ENCODE assay signal across 7 cellular contexts in the genomic region with DNA sequence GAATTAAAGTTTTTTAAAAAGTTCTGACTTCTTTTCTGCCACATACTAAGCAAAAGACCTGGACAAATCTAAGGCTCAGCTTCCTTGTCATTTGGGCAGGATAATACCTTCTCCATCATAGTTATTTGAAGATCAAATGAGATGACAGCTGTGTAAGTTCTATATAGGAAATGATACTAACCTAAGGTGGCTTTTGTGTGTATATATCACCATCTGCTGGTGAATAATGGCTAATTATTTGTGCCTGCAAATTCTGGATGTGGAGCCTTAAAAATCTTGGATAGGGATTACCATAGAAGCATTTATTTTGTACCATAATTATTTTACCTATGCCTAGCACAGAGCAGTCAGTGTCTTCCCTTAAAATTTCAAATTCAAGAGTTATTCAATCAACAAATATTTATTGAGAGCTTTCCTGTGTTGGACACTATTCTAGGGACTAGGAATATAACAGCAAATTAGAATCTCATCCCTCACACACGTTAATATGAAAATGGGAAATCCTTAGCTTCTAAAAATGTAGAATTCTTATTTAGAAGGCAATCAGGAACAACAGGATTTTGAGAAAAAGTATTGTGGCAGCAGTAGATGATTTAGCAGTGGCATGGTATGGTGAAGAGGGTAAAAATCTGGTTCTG.
DNase-seq lines count a peak whose midpoint lies in the region; ATAC-seq, FAIRE-seq and TF ChIP-seq lines count a peak whose summit lies in the region.

No MANE protein-coding gene starts in this region.

- ATAC-seq in HG03457 (IDR thresholded peaks at IDR 0.05; ENCODE audit: unreplicated experiment), result no peak

- no peaks in the 10 kb centered on the region for H3K36me3 Mint-ChIP-seq in osteocyte (ENCODE audit: unreplicated experiment)

- no peak overlapping the region for H3K4me3 Mint-ChIP-seq in osteocyte (ENCODE audit: unreplicated experiment)

- no peak overlapping the region for H3K4me3 ChIP-seq in fibroblast of mammary gland (ENCODE audit: control insufficient read depth, low read depth, low read length)

- DNase-seq in M059J (ENCODE audit: low read depth) (peak; percentile 60), SK-N-DZ (ENCODE audit: low spot score) (peak; percentile 22), fibroblast of mammary gland (ENCODE audit: low read depth) (peak; percentile 59), osteocyte (ENCODE audit: extremely low spot score, unreplicated experiment) (no peak), NCI-H226 (no peak)

- FAIRE-seq in G401.6 (lab: Jason Lieb, UNC), result peak; percentile 93

- H3K9me3 Mint-ChIP-seq in osteocyte (ENCODE audit: unreplicated experiment), result no peaks in the 10 kb centered on the region

- no peaks in the 10 kb centered on the region for H3K27me3 Mint-ChIP-seq in osteocyte (ENCODE audit: unreplicated experiment)

- no peak overlapping the region for H3K27ac Mint-ChIP-seq in osteocyte (ENCODE audit: unreplicated experiment)

- no peaks in the 10 kb centered on the region for H3K4me1 Mint-ChIP-seq in osteocyte (ENCODE audit: unreplicated experiment)

- TF ChIP-seq CTCF in fibroblast of mammary gland (conservative IDR thresholded peaks at IDR 0.05; ENCODE audit: control insufficient read depth, insufficient read depth, low read depth, low read length), result peak; percentile 61
- TF ChIP-seq CTCF in osteocyte (IDR thresholded peaks at IDR 0.05), result peak; percentile 78

Comparison
In these comparisons a context has a peak if more than half of its experiments do, and no peak if none do; other contexts are left out.
1. DNase-seq: peak in M059J (single experiment), SK-N-DZ (single experiment) and fibroblast of mammary gland (single experiment); none in osteocyte (single experiment) and NCI-H226 (single experiment).